ENCODE assay signal across 17 cellular contexts in genomic region chr9:126449725-126450443, GRCh38.
A peak's percentile ranks its signal among the peaks of the same experiment; 100 is the strongest.
DNase-seq lines count a peak whose midpoint lies in the region; ATAC-seq, FAIRE-seq and TF ChIP-seq lines count a peak whose summit lies in the region.
"Had no signal": no experiment of that assay in that cellular context is flagged by ENCODE, and none has a peak within 500 bp of the region (broad histone marks: within the 10 kb centered on the region; RNA-seq: fewer than 3 reads in every experiment).

No MANE protein-coding gene starts in this region.

- H3K4me1 ChIP-seq in A549 = no peaks in the 10 kb centered on the region
- H3K4me1 ChIP-seq in CD4-positive, alpha-beta memory T cell (ENCODE audit: insufficient read depth, low read length) = no peaks in the 10 kb centered on the region

- H3K27ac ChIP-seq in A549 = no peak overlapping the region
- H3K27ac ChIP-seq in CD4-positive, alpha-beta memory T cell (ENCODE audit: low read depth, low read length) = no peak overlapping the region
- H3K27ac ChIP-seq: HL-60 had no signal

- TF ChIP-seq RAD21 in A549 (conservative IDR thresholded peaks at IDR 0.05 in 1 of 2, IDR thresholded peaks at IDR 0.05 in 1 of 2) = no peak

- H3K27me3 Mint-ChIP-seq in WTC11 (ENCODE audit: low read depth) (no peaks in the 10 kb centered on the region), glutamatergic neuron (ENCODE audit: unreplicated experiment) (peaks cover 9% of the 10 kb centered on the region)
- no peaks in the 10 kb centered on the region for H3K27me3 Mint-ChIP-seq in CD4-positive, alpha-beta memory T cell

- no peak for TF ChIP-seq EP300 in A549 (IDR thresholded peaks at IDR 0.05)

- intact Hi-C loops in CD4-positive, alpha-beta memory T cell (cut with micrococcal nuclease) = no loop called here

- no peak for DNase-seq in A549 (ENCODE audit: low read depth in 1 of 2, low spot score in 1 of 2)
- no peak for DNase-seq in WTC11 (ENCODE audit: low spot score)
- peak; percentile 72 for DNase-seq in glutamatergic neuron
- peak; percentile 24 for DNase-seq in retina
- DNase-seq in CD4-positive, alpha-beta memory T cell = no peak
- DNase-seq: DMS79 treated with DMSO at 0.1 percent for 48 hours, IMR-90, Karpas-422, MG63, NCI-H1092, NCI-H1436 treated with DMSO at 0.1 percent for 48 hours, NCI-H446 treated with DMSO at 0.1 percent for 48 hours, Right ventricle myocardium superior had no signal

- TF ChIP-seq POLR2A in A549 (IDR thresholded peaks at IDR 0.05; ENCODE audit: low read length) = no peak

- 91% methylated on average over 10 of the region's 10 CpGs for WGBS in A549 (ENCODE audit: missing lambda C conversion rate)

- TF ChIP-seq CTCF in A549 (IDR thresholded peaks at IDR 0.05) (no peak), WTC11 (IDR thresholded peaks at IDR 0.05) (no peak), glutamatergic neuron (IDR thresholded peaks at IDR 0.05; ENCODE audit: partially characterized antibody, unreplicated experiment) (no peak)

- CTCF ChIA-PET in A549 (lab: Yijun Ruan, JAX) (interaction anchor here (0.8 to 2.9 kb wide), 5 partner anchors 8 to 64 kb away, joined by 3 to 11 read pairs (median 4); no protein-coding TSS in a partner anchor), WTC11 (lab: Charles Lee) (interaction anchor here (0.8 to 1.7 kb wide), 4 partner anchors 14 to 108 kb away, joined by 3 to 4 read pairs (median 4); no protein-coding TSS in a partner anchor)
- CTCF ChIA-PET in CD4-positive, alpha-beta memory T cell (lab: Charles Lee; ENCODE audit: partially characterized antibody) = interaction anchor here (0.8 to 4.2 kb wide), 4 partner anchors 23 to 51 kb away, joined by 3 to 23 read pairs (median 4); no protein-coding TSS in a partner anchor

- POLR2A ChIA-PET in A549 (lab: Yijun Ruan, JAX) (no interaction called here), WTC11 (lab: Charles Lee) (no interaction called here)
- POLR2A ChIA-PET in CD4-positive, alpha-beta memory T cell (lab: Charles Lee; ENCODE audit: partially characterized antibody) = no interaction called here

- H3K27me3 ChIP-seq in CD4-positive, alpha-beta memory T cell (ENCODE audit: insufficient read depth, low read length) = no peaks in the 10 kb centered on the region
- H3K27me3 ChIP-seq: BLaER1 treated with 17β-estradiol and CSF1 and Interleukin-3, amounts not matched to agents 10 nM and 100 nM; MG63 had no signal

- no peaks in the 10 kb centered on the region for H3K36me3 Mint-ChIP-seq in WTC11
- no peaks in the 10 kb centered on the region for H3K36me3 Mint-ChIP-seq in glutamatergic neuron (ENCODE audit: unreplicated experiment)
- H3K36me3 Mint-ChIP-seq in CD4-positive, alpha-beta memory T cell = peaks cover 0 to 1% of the 10 kb centered on the region in 2 donors

- no peak overlapping the region for H3K4me2 ChIP-seq in A549

- no peaks in the 10 kb centered on the region for H3K36me3 ChIP-seq in CD4-positive, alpha-beta memory T cell (ENCODE audit: insufficient read depth, low read length)
- H3K36me3 ChIP-seq: BLaER1 treated with 17β-estradiol and CSF1 and Interleukin-3, amounts not matched to agents 10 nM and 100 nM; MG63 had no signal

- no peaks in the 10 kb centered on the region for H3K9me3 ChIP-seq in A549
- H3K9me3 ChIP-seq in CD4-positive, alpha-beta memory T cell (ENCODE audit: control insufficient read depth in 1 of 2, low read length in 2 of 2) = no peaks in the 10 kb centered on the region
- H3K9me3 ChIP-seq: BLaER1 treated with 17β-estradiol and CSF1 and Interleukin-3, amounts not matched to agents 10 nM and 100 nM; MG63 had no signal

- no peak for FAIRE-seq in A549 (lab: Jason Lieb, UNC)

- H3K4me1 Mint-ChIP-seq in WTC11 (peaks cover 21% of the 10 kb centered on the region), glutamatergic neuron (ENCODE audit: low read depth, unreplicated experiment) (peaks cover 51% of the 10 kb centered on the region)
- peaks cover 3 to 11% (median 9%) of the 10 kb centered on the region in 4 donors for H3K4me1 Mint-ChIP-seq in CD4-positive, alpha-beta memory T cell

- H3K4me3 ChIP-seq in A549 = no peak overlapping the region
- no peak overlapping the region for H3K4me3 ChIP-seq in CD4-positive, alpha-beta memory T cell (ENCODE audit: low read length in 2 of 2)
- H3K4me3 ChIP-seq: BLaER1 treated with 17β-estradiol and CSF1 and Interleukin-3, amounts not matched to agents 10 nM and 100 nM; MG63 had no signal

- H3K9me3 Mint-ChIP-seq in WTC11 (no peaks in the 10 kb centered on the region), glutamatergic neuron (ENCODE audit: unreplicated experiment) (peaks cover 9% of the 10 kb centered on the region)
- H3K9me3 Mint-ChIP-seq in CD4-positive, alpha-beta memory T cell = no peaks in the 10 kb centered on the region

- H3K4me3 Mint-ChIP-seq in WTC11 = no peak overlapping the region
- H3K4me3 Mint-ChIP-seq in glutamatergic neuron (ENCODE audit: unreplicated experiment) = peak overlapping the region; percentile 69
- no peak overlapping the region for H3K4me3 Mint-ChIP-seq in CD4-positive, alpha-beta memory T cell

- H3K27ac Mint-ChIP-seq in WTC11 (peak overlapping the region; percentile 48; the same call in 1 of the 2 replicates), glutamatergic neuron (ENCODE audit: unreplicated experiment) (peak overlapping the region; percentile 98)
- H3K27ac Mint-ChIP-seq in CD4-positive, alpha-beta memory T cell = peak overlapping the region in 1 of 7 donors; percentile 37

- ATAC-seq in A549 = no peak
- no peak for ATAC-seq in WTC11
- no peak for ATAC-seq in SK-N-SH treated with all-trans-retinoic acid at 6 μM for 48 hours
- ATAC-seq in GM21786 (IDR thresholded peaks at IDR 0.05; ENCODE audit: unreplicated experiment) = no peak

TF ChIP-seq in A549, 52 proteins besides CTCF, POLR2A, EP300 and RAD21:
- TF ChIP-seq ZFP36 (IDR thresholded peaks at IDR 0.05; ENCODE audit: borderline replicate concordance, partially characterized antibody) (peak; percentile 8), POLR2AphosphoS2 (conservative IDR thresholded peaks at IDR 0.05; ENCODE audit: low read length) (no peak)

TF ChIP-seq in WTC11, 78 proteins besides CTCF, POLR2A, EP300 and RAD21:
- TF ChIP-seq GRHL2 (CRISPR knock-in tag; IDR thresholded peaks at IDR 0.05; ENCODE audit: insufficient replicate concordance, severe bottlenecking) (no peak), MAX (CRISPR knock-in tag; IDR thresholded peaks at IDR 0.05) (no peak), FOXK1 (CRISPR knock-in tag; IDR thresholded peaks at IDR 0.05) (no peak), ZNF396 (CRISPR knock-in tag; IDR thresholded peaks at IDR 0.05; ENCODE audit: borderline replicate concordance) (no peak), PRRX2 (CRISPR knock-in tag; IDR thresholded peaks at IDR 0.05) (no peak), GTF2I (CRISPR knock-in tag; conservative IDR thresholded peaks at IDR 0.05) (no peak), CDX4 (CRISPR knock-in tag; IDR thresholded peaks at IDR 0.05; ENCODE audit: borderline replicate concordance) (no peak), MXD4 (CRISPR knock-in tag; IDR thresholded peaks at IDR 0.05; ENCODE audit: borderline replicate concordance) (no peak), HMGA2 (CRISPR knock-in tag; IDR thresholded peaks at IDR 0.05) (no peak), ZNF423 (CRISPR knock-in tag; IDR thresholded peaks at IDR 0.05) (no peak), NFYB (CRISPR knock-in tag; conservative IDR thresholded peaks at IDR 0.05; ENCODE audit: low read depth) (no peak), RELA (CRISPR knock-in tag; IDR thresholded peaks at IDR 0.05; ENCODE audit: borderline replicate concordance) (no peak)
TF ChIP-seq in WTC11: peak in this region for 0.

TF ChIP-seq in SK-N-SH treated with all-trans-retinoic acid at 6 μM for 48 hours, 23 proteins besides CTCF, POLR2A, EP300 and RAD21 (continues in another document):
- TF ChIP-seq SNAI2 (CRISPR knock-in tag; IDR thresholded peaks at IDR 0.05) = no peak
- no peak for TF ChIP-seq OSR1 (CRISPR knock-in tag; IDR thresholded peaks at IDR 0.05)
- no peak for TF ChIP-seq ZC3H10 (CRISPR knock-in tag; IDR thresholded peaks at IDR 0.05)
- TF ChIP-seq CSRNP3 (CRISPR knock-in tag; IDR thresholded peaks at IDR 0.05) = no peak
- no peak for TF ChIP-seq ISL1 (CRISPR knock-in tag; IDR thresholded peaks at IDR 0.05)
- no peak for TF ChIP-seq ZFP30 (CRISPR knock-in tag; IDR thresholded peaks at IDR 0.05)
- no peak for TF ChIP-seq CSDC2 (CRISPR knock-in tag; IDR thresholded peaks at IDR 0.05)
- TF ChIP-seq ZNF70 (CRISPR knock-in tag; IDR thresholded peaks at IDR 0.05) = no peak
- no peak for TF ChIP-seq TOX (CRISPR knock-in tag; IDR thresholded peaks at IDR 0.05; ENCODE audit: borderline replicate concordance)

Comparison
In these comparisons a context has a peak if more than half of its experiments do, and no peak if none do; other contexts are left out.
1. DNase-seq: peak in glutamatergic neuron (single experiment) and retina (single experiment); none in A549 (0 of 2), WTC11 (single experiment) and CD4-positive, alpha-beta memory T cell (0 of 5).